Comparison of ENCODE assay signal across 8 cellular contexts in the genomic region with DNA sequence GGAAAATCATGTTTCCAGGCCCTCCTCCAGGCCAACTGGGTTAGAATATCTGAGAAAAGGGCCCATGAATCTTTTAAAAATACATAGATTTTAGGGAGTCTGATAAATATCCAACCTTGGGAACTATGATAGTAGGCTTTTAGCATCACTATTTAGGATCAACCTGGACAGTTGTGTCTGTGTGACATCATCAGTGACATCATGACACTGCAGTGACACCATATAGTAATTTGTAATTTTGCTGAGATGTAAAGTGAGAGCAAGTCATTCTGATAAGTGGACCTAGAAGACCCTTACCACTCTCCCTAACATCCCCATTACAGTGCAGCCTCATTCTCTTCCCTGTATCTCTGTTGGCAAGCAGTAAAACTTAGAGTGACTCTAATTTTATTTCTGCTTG.
"Had no signal": no experiment of that assay in that cellular context is flagged by ENCODE, and none has a peak within 500 bp of the region (broad histone marks: within the 10 kb centered on the region; RNA-seq: fewer than 3 reads in every experiment).

No MANE protein-coding gene starts in this region.

- ATAC-seq: HCT116 had no signal

- H3K27ac ChIP-seq: GM23248 had no signal

- H2AFZ ChIP-seq: GM23248 had no signal

- H3K9me3 ChIP-seq: HAP-1 had no signal

- H3K4me3 ChIP-seq: GM23248, HAP-1 had no signal

- DNase-seq: GM23248, GOT3, H7, IMR-90, KG1 had no signal

- H3K4me1 ChIP-seq: HAP-1 had no signal

- FAIRE-seq: HTR-8/SVneo had no signal

- H3K9ac ChIP-seq: GM23248 had no signal
